1 cellular context compared by ENCODE assay signal in the genomic region with DNA sequence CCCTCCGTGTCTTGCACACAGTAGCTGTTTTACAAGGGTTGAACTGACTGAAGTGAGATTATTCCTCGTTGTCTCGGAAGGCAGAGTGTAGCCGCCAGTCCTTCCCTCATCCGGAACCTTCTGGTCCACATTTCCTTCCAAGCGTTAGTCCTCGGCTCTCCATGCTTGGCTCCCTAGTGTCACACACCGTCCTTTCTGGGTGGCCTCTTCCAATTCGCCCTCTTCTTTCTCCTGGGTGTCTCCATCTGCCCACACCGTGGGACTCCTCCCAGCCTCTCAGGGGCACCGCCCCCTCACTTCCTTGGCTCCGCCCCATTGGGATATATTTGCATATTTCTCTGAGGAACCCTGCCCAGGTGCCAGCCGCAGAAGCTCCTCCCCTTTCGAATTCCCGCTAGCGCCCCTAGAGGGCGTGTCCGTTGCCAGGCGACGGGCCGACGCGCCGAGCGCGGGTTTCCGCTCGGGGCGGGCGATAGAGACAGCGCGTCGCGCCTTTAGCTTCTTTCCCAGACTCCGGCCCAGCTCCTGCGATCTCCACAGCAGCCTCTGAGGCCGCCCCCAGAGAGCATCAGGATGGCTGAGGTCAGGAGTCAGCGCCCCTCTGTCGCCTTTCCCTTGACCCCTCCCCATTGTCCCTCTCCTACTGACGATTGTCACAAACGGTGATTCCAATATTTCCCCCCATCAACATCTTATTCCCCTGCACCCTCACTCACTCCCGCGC.
TF ChIP-seq lines count a peak whose summit lies in the region.

TSS of gene CFAP58 (plus strand) at position 509 of the 724 bp plus-strand sequence. CDS start at position 574, 65 bp downstream.

TF ChIP-seq in K562, 482 proteins besides CTCF, POLR2A, EP300 and RAD21 (continued from another document and continues in another):
- TF ChIP-seq ZNF318 (IDR thresholded peaks at IDR 0.05; ENCODE audit: borderline replicate concordance in 1 of 2, low read depth in 1 of 2), result no peak
- no peak for TF ChIP-seq ZNF232 (CRISPR knock-in tag; IDR thresholded peaks at IDR 0.05)
- TF ChIP-seq, protein P1, sequence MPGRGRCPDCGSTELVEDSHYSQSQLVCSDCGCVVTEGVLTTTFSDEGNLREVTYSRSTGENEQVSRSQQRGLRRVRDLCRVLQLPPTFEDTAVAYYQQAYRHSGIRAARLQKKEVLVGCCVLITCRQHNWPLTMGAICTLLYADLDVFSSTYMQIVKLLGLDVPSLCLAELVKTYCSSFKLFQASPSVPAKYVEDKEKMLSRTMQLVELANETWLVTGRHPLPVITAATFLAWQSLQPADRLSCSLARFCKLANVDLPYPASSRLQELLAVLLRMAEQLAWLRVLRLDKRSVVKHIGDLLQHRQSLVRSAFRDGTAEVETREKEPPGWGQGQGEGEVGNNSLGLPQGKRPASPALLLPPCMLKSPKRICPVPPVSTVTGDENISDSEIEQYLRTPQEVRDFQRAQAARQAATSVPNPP (IDR thresholded peaks at IDR 0.05; ENCODE audit: borderline replicate concordance, insufficient read depth, insufficient read length), result no peak
- no peak for TF ChIP-seq TRIM28 (IDR thresholded peaks at IDR 0.05)
- no peak for TF ChIP-seq MEIS2 (IDR thresholded peaks at IDR 0.05; ENCODE audit: partially characterized antibody)
- TF ChIP-seq, protein P2, sequence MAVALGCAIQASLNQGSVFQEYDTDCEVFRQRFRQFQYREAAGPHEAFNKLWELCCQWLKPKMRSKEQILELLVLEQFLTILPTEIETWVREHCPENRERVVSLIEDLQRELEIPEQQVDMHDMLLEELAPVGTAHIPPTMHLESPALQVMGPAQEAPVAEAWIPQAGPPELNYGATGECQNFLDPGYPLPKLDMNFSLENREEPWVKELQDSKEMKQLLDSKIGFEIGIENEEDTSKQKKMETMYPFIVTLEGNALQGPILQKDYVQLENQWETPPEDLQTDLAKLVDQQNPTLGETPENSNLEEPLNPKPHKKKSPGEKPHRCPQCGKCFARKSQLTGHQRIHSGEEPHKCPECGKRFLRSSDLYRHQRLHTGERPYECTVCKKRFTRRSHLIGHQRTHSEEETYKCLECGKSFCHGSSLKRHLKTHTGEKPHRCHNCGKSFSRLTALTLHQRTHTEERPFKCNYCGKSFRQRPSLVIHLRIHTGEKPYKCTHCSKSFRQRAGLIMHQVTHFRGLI (CRISPR knock-in tag; IDR thresholded peaks at IDR 0.05), result no peak
- no peak for TF ChIP-seq HMG20A (CRISPR knock-in tag; conservative IDR thresholded peaks at IDR 0.05)
- TF ChIP-seq ZNF212 (CRISPR knock-in tag; IDR thresholded peaks at IDR 0.05), result no peak
- TF ChIP-seq, protein P3, sequence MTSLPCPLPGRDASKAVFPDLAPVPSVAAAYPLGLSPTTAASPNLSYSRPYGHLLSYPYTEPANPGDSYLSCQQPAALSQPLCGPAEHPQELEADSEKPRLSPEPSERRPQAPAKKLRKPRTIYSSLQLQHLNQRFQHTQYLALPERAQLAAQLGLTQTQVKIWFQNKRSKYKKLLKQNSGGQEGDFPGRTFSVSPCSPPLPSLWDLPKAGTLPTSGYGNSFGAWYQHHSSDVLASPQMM (CRISPR knock-in tag; IDR thresholded peaks at IDR 0.05), result no peak
- no peak for TF ChIP-seq ZNF76 (CRISPR knock-in tag; IDR thresholded peaks at IDR 0.05; ENCODE audit: borderline replicate concordance)
- no peak for TF ChIP-seq TCF7 (IDR thresholded peaks at IDR 0.05; ENCODE audit: borderline replicate concordance)
- TF ChIP-seq KHSRP (IDR thresholded peaks at IDR 0.05), result no peak
- TF ChIP-seq, protein P4, sequence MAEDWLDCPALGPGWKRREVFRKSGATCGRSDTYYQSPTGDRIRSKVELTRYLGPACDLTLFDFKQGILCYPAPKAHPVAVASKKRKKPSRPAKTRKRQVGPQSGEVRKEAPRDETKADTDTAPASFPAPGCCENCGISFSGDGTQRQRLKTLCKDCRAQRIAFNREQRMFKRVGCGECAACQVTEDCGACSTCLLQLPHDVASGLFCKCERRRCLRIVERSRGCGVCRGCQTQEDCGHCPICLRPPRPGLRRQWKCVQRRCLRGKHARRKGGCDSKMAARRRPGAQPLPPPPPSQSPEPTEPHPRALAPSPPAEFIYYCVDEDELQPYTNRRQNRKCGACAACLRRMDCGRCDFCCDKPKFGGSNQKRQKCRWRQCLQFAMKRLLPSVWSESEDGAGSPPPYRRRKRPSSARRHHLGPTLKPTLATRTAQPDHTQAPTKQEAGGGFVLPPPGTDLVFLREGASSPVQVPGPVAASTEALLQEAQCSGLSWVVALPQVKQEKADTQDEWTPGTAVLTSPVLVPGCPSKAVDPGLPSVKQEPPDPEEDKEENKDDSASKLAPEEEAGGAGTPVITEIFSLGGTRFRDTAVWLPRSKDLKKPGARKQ (CRISPR knock-in tag; IDR thresholded peaks at IDR 0.05), result no peak
- no peak for TF ChIP-seq MEF2D (tag; conservative IDR thresholded peaks at IDR 0.05; ENCODE audit: low read depth)
- no peak for TF ChIP-seq ZNF253 (CRISPR knock-in tag; conservative IDR thresholded peaks at IDR 0.05)
- TF ChIP-seq NBN (IDR thresholded peaks at IDR 0.05; ENCODE audit: low read depth), result no peak
- no peak for TF ChIP-seq ZNF707 (CRISPR knock-in tag; conservative IDR thresholded peaks at IDR 0.05)
- no peak for TF ChIP-seq IRF2 (CRISPR knock-in tag; IDR thresholded peaks at IDR 0.05)
- no peak for TF ChIP-seq ZNF311 (CRISPR knock-in tag; IDR thresholded peaks at IDR 0.05)
- TF ChIP-seq ZNF79 (CRISPR knock-in tag; IDR thresholded peaks at IDR 0.05; ENCODE audit: low read depth), result no peak
- TF ChIP-seq CBFA2T3 (IDR thresholded peaks at IDR 0.05), result no peak
- no peak for TF ChIP-seq E2F5 (CRISPR knock-in tag; IDR thresholded peaks at IDR 0.05)
- TF ChIP-seq ZNF174 (CRISPR knock-in tag; IDR thresholded peaks at IDR 0.05), result no peak
- no peak for TF ChIP-seq ILF3 (IDR thresholded peaks at IDR 0.05; ENCODE audit: borderline replicate concordance)
- TF ChIP-seq NKRF (IDR thresholded peaks at IDR 0.05; ENCODE audit: borderline replicate concordance), result no peak
- TF ChIP-seq, protein P5, sequence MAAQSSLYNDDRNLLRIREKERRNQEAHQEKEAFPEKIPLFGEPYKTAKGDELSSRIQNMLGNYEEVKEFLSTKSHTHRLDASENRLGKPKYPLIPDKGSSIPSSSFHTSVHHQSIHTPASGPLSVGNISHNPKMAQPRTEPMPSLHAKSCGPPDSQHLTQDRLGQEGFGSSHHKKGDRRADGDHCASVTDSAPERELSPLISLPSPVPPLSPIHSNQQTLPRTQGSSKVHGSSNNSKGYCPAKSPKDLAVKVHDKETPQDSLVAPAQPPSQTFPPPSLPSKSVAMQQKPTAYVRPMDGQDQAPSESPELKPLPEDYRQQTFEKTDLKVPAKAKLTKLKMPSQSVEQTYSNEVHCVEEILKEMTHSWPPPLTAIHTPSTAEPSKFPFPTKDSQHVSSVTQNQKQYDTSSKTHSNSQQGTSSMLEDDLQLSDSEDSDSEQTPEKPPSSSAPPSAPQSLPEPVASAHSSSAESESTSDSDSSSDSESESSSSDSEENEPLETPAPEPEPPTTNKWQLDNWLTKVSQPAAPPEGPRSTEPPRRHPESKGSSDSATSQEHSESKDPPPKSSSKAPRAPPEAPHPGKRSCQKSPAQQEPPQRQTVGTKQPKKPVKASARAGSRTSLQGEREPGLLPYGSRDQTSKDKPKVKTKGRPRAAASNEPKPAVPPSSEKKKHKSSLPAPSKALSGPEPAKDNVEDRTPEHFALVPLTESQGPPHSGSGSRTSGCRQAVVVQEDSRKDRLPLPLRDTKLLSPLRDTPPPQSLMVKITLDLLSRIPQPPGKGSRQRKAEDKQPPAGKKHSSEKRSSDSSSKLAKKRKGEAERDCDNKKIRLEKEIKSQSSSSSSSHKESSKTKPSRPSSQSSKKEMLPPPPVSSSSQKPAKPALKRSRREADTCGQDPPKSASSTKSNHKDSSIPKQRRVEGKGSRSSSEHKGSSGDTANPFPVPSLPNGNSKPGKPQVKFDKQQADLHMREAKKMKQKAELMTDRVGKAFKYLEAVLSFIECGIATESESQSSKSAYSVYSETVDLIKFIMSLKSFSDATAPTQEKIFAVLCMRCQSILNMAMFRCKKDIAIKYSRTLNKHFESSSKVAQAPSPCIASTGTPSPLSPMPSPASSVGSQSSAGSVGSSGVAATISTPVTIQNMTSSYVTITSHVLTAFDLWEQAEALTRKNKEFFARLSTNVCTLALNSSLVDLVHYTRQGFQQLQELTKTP (IDR thresholded peaks at IDR 0.05; ENCODE audit: low read depth in 1 of 2, partially characterized antibody in 2 of 2), result no peak
